ENCODE assay signal across 8 cellular contexts in genomic region chr17:38702166-38702899, GRCh38. TPM values are rescaled to one million over a fixed set of nuclear protein-coding genes. Genes with fewer than 3 reads are reported as not detected.
DNase-seq lines count a peak whose midpoint lies in the region; ATAC-seq and TF ChIP-seq lines count a peak whose summit lies in the region.

No MANE protein-coding gene starts in this region.

- DNase-seq in AG04450 (ENCODE audit: low read depth, low spot score): peak; percentile 55
- DNase-seq in PC-3: peak; percentile 79
- DNase-seq in activated T-helper 1 cell treated with Interleukin-2 at 50 U/mL for 16 hours (ENCODE audit: low read depth): peak; percentile 74
- DNase-seq in esophagus squamous epithelium (lab: John Stamatoyannopoulos, UW): peak; percentile 44
- peak; percentile 91 for DNase-seq in myocyte (ENCODE audit: low read depth)
- peak; percentile 64 to 69 for DNase-seq in stimulated activated CD8-positive, alpha-beta memory T cell treated with anti-CD3 and anti-CD28 coated beads, Interleukin-7, amount 100 ng/mL, for 1 hour (ENCODE audit: low read depth in 2 of 2)

- no peaks in the 10 kb centered on the region for H4K20me1 ChIP-seq in PC-3 (ENCODE audit: low read length)

- H3K4me1 ChIP-seq in HUES64 (ENCODE audit: insufficient read depth, low read length) (peaks cover 18% of the 10 kb centered on the region), PC-3 (ENCODE audit: insufficient read depth, low read length) (peaks cover 28% of the 10 kb centered on the region), esophagus squamous epithelium (peaks cover 10 to 70% (median 28%) of the 10 kb centered on the region in 3 donors)

- WGBS in HUES64: under 1% methylated on average over 79 of the region's 79 CpGs
- 1% methylated on average over 11 to 20 of the region's 79 CpGs for WGBS in esophagus squamous epithelium, 2 donors

- ATAC-seq in GM18907 (IDR thresholded peaks at IDR 0.05; ENCODE audit: unreplicated experiment) (peak; percentile 29), PC-3 (peak; percentile 55)

- intact Hi-C loops in PC-3 (cut with micrococcal nuclease) (no loop called here), esophagus squamous epithelium (cut with DNase I) (no loop called here)

- no peak for TF ChIP-seq CTCF in AG04450 (IDR thresholded peaks at IDR 0.05; ENCODE audit: low read depth, low read length)
- no peak for TF ChIP-seq CTCF in PC-3 (conservative IDR thresholded peaks at IDR 0.05; ENCODE audit: low read depth, low read length)
- no peak for TF ChIP-seq CTCF in esophagus squamous epithelium (IDR thresholded peaks at IDR 0.05)

- H2AFZ ChIP-seq in PC-3 (ENCODE audit: low read length): peak overlapping the region; percentile 97

- TSS peak; percentile 67 for BruUV-seq in PC-3 (replicated peaks; lab: Mats Ljungman, UMichigan)

- H3K9me3 ChIP-seq in AG04450 (ENCODE audit: control insufficient read depth, insufficient read depth, low read length) (no peaks in the 10 kb centered on the region; the same call in 1 of the 2 replicates), HUES64 (ENCODE audit: insufficient read depth, low read depth, low read length) (no peaks in the 10 kb centered on the region), PC-3 (ENCODE audit: low read length) (no peaks in the 10 kb centered on the region), esophagus squamous epithelium (no peaks in the 10 kb centered on the region)

- no peaks in the 10 kb centered on the region for H3F3A ChIP-seq in PC-3 (ENCODE audit: low read length, unreplicated experiment)

- H3K9ac ChIP-seq in HUES64 (ENCODE audit: low read depth, low read length) (no peak overlapping the region), PC-3 (ENCODE audit: low read length) (peak overlapping the region; percentile 80)

- TF ChIP-seq POLR2A in esophagus squamous epithelium (IDR thresholded peaks at IDR 0.05): peak in 3 of 4 donors; percentile 19 to 85 (median 71)

- peak overlapping the region; percentile 77 for H3K27ac ChIP-seq in AG04450 (ENCODE audit: low read depth, low read length)
- no peak overlapping the region; the same call in 1 of the 2 replicates for H3K27ac ChIP-seq in HUES64 (ENCODE audit: low read depth, low read length)
- H3K27ac ChIP-seq in PC-3 (ENCODE audit: low read length): peak overlapping the region; percentile 28
- peak overlapping the region; percentile 96 to 98 (median 96) for H3K27ac ChIP-seq in esophagus squamous epithelium

- POLR2A ChIA-PET in AG04450 (lab: Yijun Ruan, JAX): no interaction called here
- POLR2A ChIA-PET in PC-3 (lab: Charles Lee; ENCODE audit: unreplicated experiment): interaction anchor here (0.7 kb wide), 1 partner anchor 35 kb away, joined by 3 read pairs; no protein-coding TSS in a partner anchor

- H3K36me3 ChIP-seq in HUES64 (ENCODE audit: insufficient read depth, low read length) (no peaks in the 10 kb centered on the region), PC-3 (ENCODE audit: low read depth, low read length) (no peaks in the 10 kb centered on the region), esophagus squamous epithelium (peaks cover 0 to under 1% (median 0%) of the 10 kb centered on the region in 3 donors)

- CTCF ChIA-PET in AG04450 (lab: Charles Lee) (interaction anchor here (0.7 kb wide), 1 partner anchor 44 kb away, joined by 3 read pairs; no protein-coding TSS in a partner anchor), PC-3 (lab: Charles Lee) (no interaction called here)

- peaks cover 25% of the 10 kb centered on the region for H3K79me2 ChIP-seq in PC-3 (ENCODE audit: low read length)

- H3K4me2 ChIP-seq in PC-3 (ENCODE audit: low read length): peak overlapping the region; percentile 95

- H3K4me3 ChIP-seq in AG04450 (ENCODE audit: low read depth, low read length) (peak overlapping the region; percentile 71), HUES64 (ENCODE audit: low read length) (peak overlapping the region; percentile 62), PC-3 (ENCODE audit: low read length) (peak overlapping the region; percentile 92), esophagus squamous epithelium (peak overlapping the region; percentile 76 to 94 (median 90))

- peaks cover 3% of the 10 kb centered on the region for H3K27me3 ChIP-seq in AG04450 (ENCODE audit: control insufficient read depth, insufficient read depth, low read length)
- H3K27me3 ChIP-seq in HUES64 (ENCODE audit: insufficient read depth, low read length): peaks cover 86% of the 10 kb centered on the region
- H3K27me3 ChIP-seq in PC-3 (ENCODE audit: low read length): no peaks in the 10 kb centered on the region
- no peaks in the 10 kb centered on the region for H3K27me3 ChIP-seq in esophagus squamous epithelium

- H3K9me2 ChIP-seq in PC-3 (replicated peaks; ENCODE audit: low read length): no peaks in the 10 kb centered on the region

RNA-seq across cellular contexts. Expression of gene MLLT6, which starts 2.7 kb away (rescaled TPM):
- 16.4 and 17.3 TPM in 2 replicates for polyA plus RNA-seq in AG04450 (2011; rRNA removed)
- 26.2 and 35.4 TPM in 2 replicates for polyA minus RNA-seq in AG04450 (2011; rRNA and poly(A)+ RNA removed)
- polyA plus RNA-seq in HUES64 (2013, experiment 1 of 2): 12.7 TPM
- polyA plus RNA-seq in HUES64 (2013, experiment 2 of 2): 15.3 TPM
- 24.7 and 28.7 TPM in 2 replicates for total RNA-seq in PC-3 (2014; rRNA removed)
- total RNA-seq in esophagus squamous epithelium: 10 to 100 TPM; 30.6 to 79.7 (median 35.1) TPM
- 42.7 and 54.6 TPM in 2 replicates for total RNA-seq in myocyte
- polyA plus RNA-seq in myocyte (2012): 59.5 TPM

RNA-seq across cellular contexts. Expression of gene EPOP, which starts 27.6 kb away (rescaled TPM):
- 0.16 and 0.17 TPM in 2 replicates for polyA plus RNA-seq in AG04450 (2011; rRNA removed)
- polyA minus RNA-seq in AG04450 (2011; rRNA and poly(A)+ RNA removed): not detected in 2 replicates
- polyA plus RNA-seq in HUES64 (2013, experiment 1 of 2): 12.2 TPM
- 12.1 TPM for polyA plus RNA-seq in HUES64 (2013, experiment 2 of 2)
- 12.6 and 17.7 TPM in 2 replicates for total RNA-seq in PC-3 (2014; rRNA removed)
- 1 to 10 TPM; 1.8 to 3.2 (median 2.8) TPM for total RNA-seq in esophagus squamous epithelium
- 0.94 and 1.2 TPM in 2 replicates for total RNA-seq in myocyte
- 1.1 TPM for polyA plus RNA-seq in myocyte (2012)

RNA-seq across cellular contexts. Expression of gene CISD3, which starts 27.8 kb away (rescaled TPM):
- polyA plus RNA-seq in AG04450 (2011; rRNA removed): 6.5 and 9.8 TPM in 2 replicates
- 2.7 and 2.8 TPM in 2 replicates for polyA minus RNA-seq in AG04450 (2011; rRNA and poly(A)+ RNA removed)
- 10.7 TPM for polyA plus RNA-seq in HUES64 (2013, experiment 1 of 2)
- polyA plus RNA-seq in HUES64 (2013, experiment 2 of 2): 11.2 TPM
- total RNA-seq in PC-3 (2014; rRNA removed) (13.7 and 14.1 TPM in 2 replicates), esophagus squamous epithelium (1 to 10 TPM; 4.9 to 8.3 (median 7.8) TPM), myocyte (3.7 and 6.2 TPM in 2 replicates)
- 32.6 TPM for polyA plus RNA-seq in myocyte (2012)

RNA-seq across cellular contexts. Expression of gene PCGF2, which starts 45.8 kb away (rescaled TPM):
- 13.5 and 18.0 TPM in 2 replicates for polyA plus RNA-seq in AG04450 (2011; rRNA removed)
- polyA minus RNA-seq in AG04450 (2011; rRNA and poly(A)+ RNA removed): 19.4 and 29.5 TPM in 2 replicates
- polyA plus RNA-seq in HUES64 (2013, experiment 1 of 2): 56.6 TPM
- 57.9 TPM for polyA plus RNA-seq in HUES64 (2013, experiment 2 of 2)
- total RNA-seq in PC-3 (2014; rRNA removed) (14.1 and 15.8 TPM in 2 replicates), esophagus squamous epithelium (10 to 100 TPM in 1 of 4 donors, 1 to 10 TPM in 3; 2.5 to 11.8 (median 3.4) TPM), myocyte (2.0 and 2.3 TPM in 2 replicates)
- 46.0 TPM for polyA plus RNA-seq in myocyte (2012)

RNA-seq across cellular contexts. Expression of gene PSMB3, which starts 50.2 kb away (rescaled TPM):
- polyA plus RNA-seq in AG04450 (2011; rRNA removed): 234 and 276 TPM in 2 replicates
- 220 and 283 TPM in 2 replicates for polyA minus RNA-seq in AG04450 (2011; rRNA and poly(A)+ RNA removed)
- polyA plus RNA-seq in HUES64 (2013, experiment 1 of 2): 264 TPM
- 279 TPM for polyA plus RNA-seq in HUES64 (2013, experiment 2 of 2)
- total RNA-seq in PC-3 (2014; rRNA removed): 366 and 441 TPM in 2 replicates
- total RNA-seq in esophagus squamous epithelium: 100 to 1,000 TPM; 128 to 177 (median 145) TPM
- 165 and 179 TPM in 2 replicates for total RNA-seq in myocyte
- 229 TPM for polyA plus RNA-seq in myocyte (2012)
